In genomic region chr14:90578283-90578985, GRCh38 we compare ENCODE assay signal across 1 cellular context.
TF ChIP-seq lines count a peak whose summit lies in the region.

No MANE protein-coding gene starts in this region.

TF ChIP-seq in K562, 482 proteins besides CTCF, POLR2A, EP300 and RAD21 (continued from another document):
- no peak for TF ChIP-seq CLOCK (CRISPR knock-in tag; IDR thresholded peaks at IDR 0.05; ENCODE audit: borderline replicate concordance)
TF ChIP-seq in K562: peak in this region for 0.
